ENCODE assay signal across 8 cellular contexts in genomic region chr2:10668402-10669012, GRCh38.
DNase-seq lines count a peak whose midpoint lies in the region; ATAC-seq and TF ChIP-seq lines count a peak whose summit lies in the region.

No MANE protein-coding gene starts in this region.

- CTCF ChIA-PET in HEK293T (lab: Yijun Ruan, JAX), result no interaction called here

- POLR2A ChIA-PET in HEK293T (lab: Yijun Ruan, JAX), result no interaction called here

- DNase-seq in DMS53 (lab: John Stamatoyannopoulos, UW) (peak; percentile 67), HEK293T (ENCODE audit: extremely low spot score) (peak; percentile 24), NCI-H774 (lab: John Stamatoyannopoulos, UW) (peak; percentile 12), medulla oblongata (ENCODE audit: extremely low spot score) (peak; percentile 81), germinal center (ENCODE audit: low spot score) (no peak)
- DNase-seq in central memory CD4-positive, alpha-beta T cell, result peak; percentile 53

- ATAC-seq in GM19328 (IDR thresholded peaks at IDR 0.05; ENCODE audit: unreplicated experiment), result no peak
- no peak for ATAC-seq in HG03520 (IDR thresholded peaks at IDR 0.05; ENCODE audit: unreplicated experiment)

TF ChIP-seq in HEK293T, 16 proteins besides CTCF, POLR2A, EP300 and RAD21:
- TF ChIP-seq ELF4 (IDR thresholded peaks at IDR 0.05), result no peak
- no peak for TF ChIP-seq NFRKB (IDR thresholded peaks at IDR 0.05)
- TF ChIP-seq ZNF384 (IDR thresholded peaks at IDR 0.05), result no peak
- TF ChIP-seq SP1 (IDR thresholded peaks at IDR 0.05), result no peak
- no peak for TF ChIP-seq PKNOX1 (IDR thresholded peaks at IDR 0.05)
- no peak for TF ChIP-seq HDGF (IDR thresholded peaks at IDR 0.05; ENCODE audit: borderline replicate concordance)
- no peak for TF ChIP-seq CTBP1 (IDR thresholded peaks at IDR 0.05; ENCODE audit: borderline replicate concordance)
- no peak for TF ChIP-seq BHLHE40 (IDR thresholded peaks at IDR 0.05; ENCODE audit: borderline replicate concordance)
- TF ChIP-seq FOXK2 (IDR thresholded peaks at IDR 0.05), result no peak
- no peak for TF ChIP-seq L3MBTL2 (conservative IDR thresholded peaks at IDR 0.05)
- no peak for TF ChIP-seq FOXM1 (IDR thresholded peaks at IDR 0.05; ENCODE audit: borderline replicate concordance)
- TF ChIP-seq ARNT (IDR thresholded peaks at IDR 0.05), result no peak
- TF ChIP-seq FOXA1 (IDR thresholded peaks at IDR 0.05), result no peak
- no peak for TF ChIP-seq LEF1 (IDR thresholded peaks at IDR 0.05; ENCODE audit: borderline replicate concordance)
- TF ChIP-seq SUZ12 (IDR thresholded peaks at IDR 0.05), result no peak
- no peak for TF ChIP-seq TARDBP (IDR thresholded peaks at IDR 0.05)
